In genomic region chr1:101285922-101286568, GRCh38 we compare ENCODE assay signal across 19 cellular contexts. TPM values are rescaled to one million over a fixed set of nuclear protein-coding genes. Genes with fewer than 3 reads are reported as not detected.
DNase-seq lines count a peak whose midpoint lies in the region; ATAC-seq lines count a peak whose summit lies in the region.
"Had no signal": no experiment of that assay in that cellular context is flagged by ENCODE, and none has a peak within 500 bp of the region (broad histone marks: within the 10 kb centered on the region; RNA-seq: fewer than 3 reads in every experiment).

No MANE protein-coding gene starts in this region.

- POLR2A ChIA-PET in CD4-positive, alpha-beta memory T cell (lab: Charles Lee; ENCODE audit: partially characterized antibody), result interaction anchor here (0.5 to 19.7 kb wide), 11 partner anchors 21 to 363 kb away, joined by 3 to 955 read pairs (median 4); partner anchors contain the start of gene S1PR1

- peak overlapping the region in 5 of 8 donors; percentile 9 to 81 (median 61) for H3K4me3 Mint-ChIP-seq in CD4-positive, alpha-beta memory T cell
- no peak overlapping the region for H3K4me3 Mint-ChIP-seq in activated naive CD8-positive, alpha-beta T cell treated with anti-CD3 and anti-CD28 coated beads for 36 hours
- no peak overlapping the region for H3K4me3 Mint-ChIP-seq in natural killer cell treated with Interleukin-12 subunit alpha and Interleukin-12 subunit beta and Interleukin-15 and Interleukin-18, amount 100 ng/mL, for 72 hours

- H3K9me3 Mint-ChIP-seq in CD4-positive, alpha-beta memory T cell, result peaks cover 0 to 1% (median 0%) of the 10 kb centered on the region in 8 donors
- peaks cover 5% of the 10 kb centered on the region for H3K9me3 Mint-ChIP-seq in activated naive CD8-positive, alpha-beta T cell treated with anti-CD3 and anti-CD28 coated beads for 36 hours
- H3K9me3 Mint-ChIP-seq in natural killer cell treated with Interleukin-12 subunit alpha and Interleukin-12 subunit beta and Interleukin-15 and Interleukin-18, amount 100 ng/mL, for 72 hours, result no peaks in the 10 kb centered on the region

- H3K27me3 Mint-ChIP-seq in CD4-positive, alpha-beta memory T cell, result no peaks in the 10 kb centered on the region
- H3K27me3 Mint-ChIP-seq in activated naive CD8-positive, alpha-beta T cell treated with anti-CD3 and anti-CD28 coated beads for 36 hours, result no peaks in the 10 kb centered on the region
- H3K27me3 Mint-ChIP-seq in natural killer cell treated with Interleukin-12 subunit alpha and Interleukin-12 subunit beta and Interleukin-15 and Interleukin-18, amount 100 ng/mL, for 72 hours, result no peaks in the 10 kb centered on the region

- H3K36me3 Mint-ChIP-seq in CD4-positive, alpha-beta memory T cell, result peaks cover 0 to 4% of the 10 kb centered on the region in 2 donors
- peaks cover 16% of the 10 kb centered on the region for H3K36me3 Mint-ChIP-seq in activated naive CD8-positive, alpha-beta T cell treated with anti-CD3 and anti-CD28 coated beads for 36 hours
- no peaks in the 10 kb centered on the region for H3K36me3 Mint-ChIP-seq in natural killer cell treated with Interleukin-12 subunit alpha and Interleukin-12 subunit beta and Interleukin-15 and Interleukin-18, amount 100 ng/mL, for 72 hours

- no peak for ATAC-seq in natural killer cell treated with Interleukin-12 subunit alpha and Interleukin-12 subunit beta and Interleukin-15 and Interleukin-18, amount 100 ng/mL, for 72 hours
- ATAC-seq in GM21526 (IDR thresholded peaks at IDR 0.05; ENCODE audit: low FRiP score, unreplicated experiment), result no peak
- ATAC-seq: heart left ventricle, left ventricle myocardium superior had no signal

- no peak overlapping the region for H3K4me3 ChIP-seq in CD4-positive, alpha-beta memory T cell (ENCODE audit: low read length in 2 of 2)
- H3K4me3 ChIP-seq: ascending aorta, heart left ventricle, thyroid gland had no signal

- CTCF ChIA-PET in CD4-positive, alpha-beta memory T cell (lab: Charles Lee; ENCODE audit: partially characterized antibody), result interaction anchor here (0.6 to 13.3 kb wide), 18 partner anchors 10 to 417 kb away, joined by 3 to 442 read pairs (median 6); partner anchors contain the start of gene S1PR1

- H3K27me3 ChIP-seq in CD4-positive, alpha-beta memory T cell (ENCODE audit: insufficient read depth, low read length), result no peaks in the 10 kb centered on the region
- H3K27me3 ChIP-seq: ascending aorta, heart left ventricle, thyroid gland had no signal

- H3K4me1 Mint-ChIP-seq in CD4-positive, alpha-beta memory T cell, result peaks cover 69 to 95% (median 78%) of the 10 kb centered on the region in 4 donors
- H3K4me1 Mint-ChIP-seq in activated naive CD8-positive, alpha-beta T cell treated with anti-CD3 and anti-CD28 coated beads for 36 hours, result peaks cover 81% of the 10 kb centered on the region
- H3K4me1 Mint-ChIP-seq in natural killer cell treated with Interleukin-12 subunit alpha and Interleukin-12 subunit beta and Interleukin-15 and Interleukin-18, amount 100 ng/mL, for 72 hours (ENCODE audit: low read depth in 2 of 2), result peaks cover 68 to 75% of the 10 kb centered on the region in 2 donors

- intact Hi-C loops in CD4-positive, alpha-beta memory T cell (cut with micrococcal nuclease), result no loop called here

- H3K27ac Mint-ChIP-seq in CD4-positive, alpha-beta memory T cell, result peak overlapping the region; percentile 61 to 93 (median 81)
- peak overlapping the region; percentile 3 for H3K27ac Mint-ChIP-seq in activated naive CD8-positive, alpha-beta T cell treated with anti-CD3 and anti-CD28 coated beads for 36 hours
- H3K27ac Mint-ChIP-seq in natural killer cell treated with Interleukin-12 subunit alpha and Interleukin-12 subunit beta and Interleukin-15 and Interleukin-18, amount 100 ng/mL, for 72 hours, result peak overlapping the region; percentile 77 to 91

- H3K27ac ChIP-seq in CD4-positive, alpha-beta memory T cell (ENCODE audit: low read depth, low read length), result no peak overlapping the region
- H3K27ac ChIP-seq: ascending aorta, thyroid gland had no signal

- no peaks in the 10 kb centered on the region for H3K9me3 ChIP-seq in CD4-positive, alpha-beta memory T cell (ENCODE audit: control insufficient read depth in 1 of 2, low read length in 2 of 2)
- H3K9me3 ChIP-seq: ascending aorta, thyroid gland had no signal

- no peaks in the 10 kb centered on the region for H3K36me3 ChIP-seq in CD4-positive, alpha-beta memory T cell (ENCODE audit: insufficient read depth, low read length)
- H3K36me3 ChIP-seq: ascending aorta, heart left ventricle, thyroid gland had no signal

- DNase-seq in CD4-positive, alpha-beta memory T cell, result peak in 1 of 5 donors; percentile 15
- DNase-seq in DMS53 treated with DMSO at 0.1 percent for 48 hours (lab: John Stamatoyannopoulos, UW; ENCODE audit: unreplicated experiment), result peak; percentile 23
- no peak for DNase-seq in activated naive CD8-positive, alpha-beta T cell treated with anti-CD3 and anti-CD28 coated beads for 36 hours
- DNase-seq in natural killer cell treated with Interleukin-12 subunit alpha and Interleukin-12 subunit beta and Interleukin-15 and Interleukin-18, amount 100 ng/mL, for 72 hours (ENCODE audit: low spot score), result no peak
- DNase-seq in NCI-H1694 (lab: John Stamatoyannopoulos, UW), result no peak
- no peak for DNase-seq in COLO668 (lab: John Stamatoyannopoulos, UW; ENCODE audit: unreplicated experiment)
- DNase-seq: effector memory CD4-positive, alpha-beta T cell; GOT3; heart left ventricle; Kasumi-1; left ventricle myocardium superior; NCI-H1048; NCI-H2081 treated with DMSO at 0.1 percent for 48 hours; NCI-H510A; retina; RPMI8226; thyroid gland had no signal

- peaks cover 89% of the 10 kb centered on the region for H3K4me1 ChIP-seq in CD4-positive, alpha-beta memory T cell (ENCODE audit: insufficient read depth, low read length)
- H3K4me1 ChIP-seq: ascending aorta, thyroid gland had no signal

RNA-seq across cellular contexts. Expression of gene S1PR1, which starts 49.2 kb away (rescaled TPM):
- total RNA-seq in CD4-positive, alpha-beta memory T cell, result 100 to 1,000 TPM; 363 to 366 TPM
- 100 to 1,000 TPM; 277 to 320 TPM for polyA plus RNA-seq in CD4-positive, alpha-beta memory T cell
- 10 to 100 TPM; 72.6 to 75.9 TPM for total RNA-seq in activated naive CD8-positive, alpha-beta T cell treated with anti-CD3 and anti-CD28 coated beads for 36 hours
- 10 to 100 TPM; 11.8 to 49.3 TPM for total RNA-seq in natural killer cell treated with Interleukin-12 subunit alpha and Interleukin-12 subunit beta and Interleukin-15 and Interleukin-18, amount 100 ng/mL, for 72 hours

Comparison
In these comparisons a context has a peak if more than half of its experiments do, and no peak if none do; other contexts are left out.
1. H3K27ac Mint-ChIP-seq: peak in every context shown above with its lines; median percentile 84 in natural killer cell treated with Interleukin-12 subunit alpha and Interleukin-12 subunit beta and Interleukin-15 and Interleukin-18, amount 100 ng/mL, for 72 hours; 81 in CD4-positive, alpha-beta memory T cell; 3 in activated naive CD8-positive, alpha-beta T cell treated with anti-CD3 and anti-CD28 coated beads for 36 hours.
2. H3K4me3 Mint-ChIP-seq: peak in CD4-positive, alpha-beta memory T cell (5 of 8); none in activated naive CD8-positive, alpha-beta T cell treated with anti-CD3 and anti-CD28 coated beads for 36 hours (single experiment) and natural killer cell treated with Interleukin-12 subunit alpha and Interleukin-12 subunit beta and Interleukin-15 and Interleukin-18, amount 100 ng/mL, for 72 hours (single experiment).
3. RNA of gene S1PR1, which starts 49.2 kb away (total RNA-seq): 363 to 366 TPM in CD4-positive, alpha-beta memory T cell; 72.6 to 75.9 TPM in activated naive CD8-positive, alpha-beta T cell treated with anti-CD3 and anti-CD28 coated beads for 36 hours and 11.8 to 49.3 TPM in natural killer cell treated with Interleukin-12 subunit alpha and Interleukin-12 subunit beta and Interleukin-15 and Interleukin-18, amount 100 ng/mL, for 72 hours; every median in the first group is over 4 times any median in the second.